In genomic region chr5:111745075-111745474, GRCh38 we compare ENCODE assay signal across 1 cellular context.
TF ChIP-seq lines count a peak whose summit lies in the region.

No MANE protein-coding gene starts in this region.

TF ChIP-seq in WTC11, 78 proteins besides CTCF, POLR2A, EP300 and RAD21 (continued from another document):
- no peak for TF ChIP-seq ZSCAN18 (CRISPR knock-in tag; IDR thresholded peaks at IDR 0.05)
- TF ChIP-seq ETV6 (CRISPR knock-in tag; IDR thresholded peaks at IDR 0.05): no peak
- TF ChIP-seq ZNF425 (CRISPR knock-in tag; conservative IDR thresholded peaks at IDR 0.05): no peak
- TF ChIP-seq JAZF1 (CRISPR knock-in tag; IDR thresholded peaks at IDR 0.05): no peak
- TF ChIP-seq EMX1 (CRISPR knock-in tag; IDR thresholded peaks at IDR 0.05): no peak
